ENCODE assay signal across 8 cellular contexts in genomic region chr4:37685211-37685725, GRCh38. TPM values are rescaled to one million over a fixed set of nuclear protein-coding genes. Genes with fewer than 3 reads are reported as not detected.
DNase-seq lines count a peak whose midpoint lies in the region; ATAC-seq, FAIRE-seq and TF ChIP-seq lines count a peak whose summit lies in the region.

No MANE protein-coding gene starts in this region.

- H3K9ac ChIP-seq in subcutaneous abdominal adipose tissue (ENCODE audit: low read length in 5 of 5): peak overlapping the region; percentile 73 to 91 (median 87)

- H3K9me3 ChIP-seq in subcutaneous abdominal adipose tissue (ENCODE audit: control insufficient read depth in 5 of 5, low read length in 5 of 5): no peaks in the 10 kb centered on the region

- no peak for FAIRE-seq in bronchial epithelial cell (lab: Jason Lieb, UNC)

- WGBS in lower leg skin, 2 donors: 0% methylated on average over 10 of the region's 10 CpGs

- H3K27me3 ChIP-seq in bronchial epithelial cell (ENCODE audit: control insufficient read depth, insufficient read depth, low read length) (no peaks in the 10 kb centered on the region), subcutaneous abdominal adipose tissue (ENCODE audit: control insufficient read depth in 5 of 5, insufficient read depth in 4 of 5, low read length in 5 of 5) (no peaks in the 10 kb centered on the region)

- TF ChIP-seq CTCF in bronchial epithelial cell (IDR thresholded peaks at IDR 0.05; ENCODE audit: insufficient read depth, low read length, severe bottlenecking) (no peak), lower leg skin (IDR thresholded peaks at IDR 0.05) (no peak)

- peak overlapping the region; percentile 90 for H3K27ac ChIP-seq in subcutaneous abdominal adipose tissue (ENCODE audit: low read depth, low read length)

- H3K4me1 ChIP-seq in subcutaneous abdominal adipose tissue (ENCODE audit: control insufficient read depth in 5 of 5, insufficient read depth in 5 of 5, low read length in 5 of 5): peaks cover 2 to 34% (median 28%) of the 10 kb centered on the region in 5 donors

- H3K4me3 ChIP-seq in bronchial epithelial cell (ENCODE audit: low read depth, low read length) (peak overlapping the region; percentile 97), lower leg skin (ENCODE audit: low read depth, poor library complexity, severe bottlenecking) (peak overlapping the region; percentile 74), subcutaneous abdominal adipose tissue (ENCODE audit: low read depth in 1 of 5, low read length in 5 of 5) (peak overlapping the region; percentile 76 to 91 (median 87))

- TF ChIP-seq POLR2A in lower leg skin (IDR thresholded peaks at IDR 0.05): no peak

- DNase-seq in activated CD4-positive, alpha-beta T cell treated with anti-CD3 and anti-CD28 coated beads for 4 hours: peak; percentile 37
- DNase-seq in activated CD4-positive, alpha-beta T cell treated with anti-CD3 and anti-CD28 coated beads, Interleukin-2, amount 50 U/mL, for 48 hours: no peak
- peak; percentile 66 for DNase-seq in RPMI7951 (ENCODE audit: low read depth)
- peak; percentile 27 for DNase-seq in bronchial epithelial cell (ENCODE audit: low read depth)
- no peak for DNase-seq in lower leg skin (ENCODE audit: low spot score in 2 of 2)
- no peak for DNase-seq in NCI-H1436 treated with DMSO at 0.1 percent for 48 hours (lab: John Stamatoyannopoulos, UW)

- intact Hi-C loops in lower leg skin (cut with DNase I; ENCODE audit: low total_unique reads): no loop called here

- ATAC-seq in HG03469 (IDR thresholded peaks at IDR 0.05; ENCODE audit: unreplicated experiment): no peak

- H3K36me3 ChIP-seq in bronchial epithelial cell (ENCODE audit: control insufficient read depth, insufficient read depth, low read length) (no peaks in the 10 kb centered on the region), subcutaneous abdominal adipose tissue (ENCODE audit: control insufficient read depth in 5 of 5, insufficient read depth in 5 of 5, low read length in 5 of 5) (no peaks in the 10 kb centered on the region)

RNA-seq across cellular contexts. Expression of gene RELL1, which starts 0.9 kb away (rescaled TPM):
- 42.1 and 55.3 TPM in 2 replicates for total RNA-seq in RPMI7951 (2014; rRNA removed; shearing (Covaris generic))
- total RNA-seq in bronchial epithelial cell (122 and 178 TPM in 2 replicates), lower leg skin (10 to 100 TPM; 66.5 to 78.6 (median 73.7) TPM)

Comparison
In these comparisons a context has a peak if more than half of its experiments do, and no peak if none do; other contexts are left out.
1. DNase-seq: peak in activated CD4-positive, alpha-beta T cell treated with anti-CD3 and anti-CD28 coated beads for 4 hours (2 of 2), RPMI7951 (single experiment) and bronchial epithelial cell (single experiment); none in activated CD4-positive, alpha-beta T cell treated with anti-CD3 and anti-CD28 coated beads, Interleukin-2, amount 50 U/mL, for 48 hours (0 of 2), lower leg skin (0 of 2) and NCI-H1436 treated with DMSO at 0.1 percent for 48 hours (single experiment).
2. Peak in every context shown above with its lines, with median percentiles within 50 percentile points of each other: H3K4me3 ChIP-seq.